13 cellular contexts compared by ENCODE assay signal in genomic region chr7:73320009-73320408, GRCh38. TPM values are rescaled to one million over a fixed set of nuclear protein-coding genes. Genes with fewer than 3 reads are reported as not detected.
"Had no signal": no experiment of that assay in that cellular context is flagged by ENCODE, and none has a peak within 500 bp of the region (broad histone marks: within the 10 kb centered on the region; RNA-seq: fewer than 3 reads in every experiment).

No MANE protein-coding gene starts in this region.

RNA-seq across cellular contexts. Expression of gene TRIM50, which starts 7.9 kb away (rescaled TPM):
- total RNA-seq: fibroblast of villous mesenchyme, lung microvascular endothelial cell, mononuclear cell, osteocyte, vagina had no signal
- polyA plus RNA-seq: naive thymus-derived CD8-positive, alpha-beta T cell; neural cell had no signal

RNA-seq across cellular contexts. Expression of gene FKBP6, which starts 8.0 kb away (rescaled TPM):
- total RNA-seq: esophagus muscularis mucosa; fibroblast of villous mesenchyme; left cardiac atrium; left ventricle myocardium superior; lung microvascular endothelial cell; mesenteric fat pad; mononuclear cell; naive thymus-derived CD8-positive, alpha-beta T cell; osteocyte; progenitor cell of endocrine pancreas; renal cortical epithelial cell; vagina had no signal
- polyA plus RNA-seq: naive thymus-derived CD8-positive, alpha-beta T cell; neural cell had no signal
